1 cellular context compared by ENCODE assay signal in genomic region chrX:106611682-106612402, GRCh38.
TF ChIP-seq lines count a peak whose summit lies in the region.

A gene with protein sequence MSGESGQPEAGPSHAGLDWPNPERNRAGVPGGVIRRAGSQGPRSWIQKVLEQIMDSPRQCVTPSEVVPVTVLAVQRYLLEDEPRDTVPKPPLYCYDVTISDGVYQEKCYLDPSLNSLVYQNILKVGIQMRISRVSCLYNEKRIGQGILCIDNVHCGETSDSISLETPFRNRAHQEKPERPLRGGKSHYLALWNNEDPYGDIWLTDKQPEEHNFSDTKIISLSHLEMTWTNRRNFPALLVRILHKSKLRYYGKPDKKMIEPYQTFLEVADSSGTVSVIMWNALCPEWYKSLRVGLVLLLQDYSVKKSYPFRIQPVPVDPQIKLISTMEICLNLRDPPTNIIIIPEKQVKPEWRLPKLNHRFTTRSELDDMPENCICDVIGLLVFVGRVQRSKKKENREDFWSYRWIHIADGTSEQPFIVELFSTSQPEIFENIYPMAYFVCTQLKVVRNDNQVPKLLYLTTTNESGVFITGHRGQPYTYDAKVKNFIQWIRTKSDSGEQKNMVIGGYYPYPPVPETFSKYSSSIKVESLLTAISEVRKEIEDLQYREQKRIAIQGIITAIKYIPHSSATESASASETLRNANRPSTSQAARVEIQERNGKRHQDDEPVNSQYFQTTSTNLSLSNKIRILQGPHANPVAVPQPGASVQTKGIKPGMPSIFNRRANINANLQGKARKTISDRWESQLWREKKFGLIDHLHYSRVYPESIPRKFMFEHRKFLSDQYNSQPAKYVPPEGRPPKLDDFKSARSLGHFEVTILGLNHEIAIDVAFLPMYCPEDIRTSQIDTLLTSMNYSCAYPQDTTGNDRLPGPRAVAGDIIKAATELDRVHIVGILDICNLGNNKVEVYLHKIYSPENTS (plus strand): TSS chrX:106611978. CDS start chrX:106612081, 103 bp downstream.

TF ChIP-seq in K562, 482 proteins besides CTCF, POLR2A, EP300 and RAD21 (continued from another document):
- TF ChIP-seq, protein P1, sequence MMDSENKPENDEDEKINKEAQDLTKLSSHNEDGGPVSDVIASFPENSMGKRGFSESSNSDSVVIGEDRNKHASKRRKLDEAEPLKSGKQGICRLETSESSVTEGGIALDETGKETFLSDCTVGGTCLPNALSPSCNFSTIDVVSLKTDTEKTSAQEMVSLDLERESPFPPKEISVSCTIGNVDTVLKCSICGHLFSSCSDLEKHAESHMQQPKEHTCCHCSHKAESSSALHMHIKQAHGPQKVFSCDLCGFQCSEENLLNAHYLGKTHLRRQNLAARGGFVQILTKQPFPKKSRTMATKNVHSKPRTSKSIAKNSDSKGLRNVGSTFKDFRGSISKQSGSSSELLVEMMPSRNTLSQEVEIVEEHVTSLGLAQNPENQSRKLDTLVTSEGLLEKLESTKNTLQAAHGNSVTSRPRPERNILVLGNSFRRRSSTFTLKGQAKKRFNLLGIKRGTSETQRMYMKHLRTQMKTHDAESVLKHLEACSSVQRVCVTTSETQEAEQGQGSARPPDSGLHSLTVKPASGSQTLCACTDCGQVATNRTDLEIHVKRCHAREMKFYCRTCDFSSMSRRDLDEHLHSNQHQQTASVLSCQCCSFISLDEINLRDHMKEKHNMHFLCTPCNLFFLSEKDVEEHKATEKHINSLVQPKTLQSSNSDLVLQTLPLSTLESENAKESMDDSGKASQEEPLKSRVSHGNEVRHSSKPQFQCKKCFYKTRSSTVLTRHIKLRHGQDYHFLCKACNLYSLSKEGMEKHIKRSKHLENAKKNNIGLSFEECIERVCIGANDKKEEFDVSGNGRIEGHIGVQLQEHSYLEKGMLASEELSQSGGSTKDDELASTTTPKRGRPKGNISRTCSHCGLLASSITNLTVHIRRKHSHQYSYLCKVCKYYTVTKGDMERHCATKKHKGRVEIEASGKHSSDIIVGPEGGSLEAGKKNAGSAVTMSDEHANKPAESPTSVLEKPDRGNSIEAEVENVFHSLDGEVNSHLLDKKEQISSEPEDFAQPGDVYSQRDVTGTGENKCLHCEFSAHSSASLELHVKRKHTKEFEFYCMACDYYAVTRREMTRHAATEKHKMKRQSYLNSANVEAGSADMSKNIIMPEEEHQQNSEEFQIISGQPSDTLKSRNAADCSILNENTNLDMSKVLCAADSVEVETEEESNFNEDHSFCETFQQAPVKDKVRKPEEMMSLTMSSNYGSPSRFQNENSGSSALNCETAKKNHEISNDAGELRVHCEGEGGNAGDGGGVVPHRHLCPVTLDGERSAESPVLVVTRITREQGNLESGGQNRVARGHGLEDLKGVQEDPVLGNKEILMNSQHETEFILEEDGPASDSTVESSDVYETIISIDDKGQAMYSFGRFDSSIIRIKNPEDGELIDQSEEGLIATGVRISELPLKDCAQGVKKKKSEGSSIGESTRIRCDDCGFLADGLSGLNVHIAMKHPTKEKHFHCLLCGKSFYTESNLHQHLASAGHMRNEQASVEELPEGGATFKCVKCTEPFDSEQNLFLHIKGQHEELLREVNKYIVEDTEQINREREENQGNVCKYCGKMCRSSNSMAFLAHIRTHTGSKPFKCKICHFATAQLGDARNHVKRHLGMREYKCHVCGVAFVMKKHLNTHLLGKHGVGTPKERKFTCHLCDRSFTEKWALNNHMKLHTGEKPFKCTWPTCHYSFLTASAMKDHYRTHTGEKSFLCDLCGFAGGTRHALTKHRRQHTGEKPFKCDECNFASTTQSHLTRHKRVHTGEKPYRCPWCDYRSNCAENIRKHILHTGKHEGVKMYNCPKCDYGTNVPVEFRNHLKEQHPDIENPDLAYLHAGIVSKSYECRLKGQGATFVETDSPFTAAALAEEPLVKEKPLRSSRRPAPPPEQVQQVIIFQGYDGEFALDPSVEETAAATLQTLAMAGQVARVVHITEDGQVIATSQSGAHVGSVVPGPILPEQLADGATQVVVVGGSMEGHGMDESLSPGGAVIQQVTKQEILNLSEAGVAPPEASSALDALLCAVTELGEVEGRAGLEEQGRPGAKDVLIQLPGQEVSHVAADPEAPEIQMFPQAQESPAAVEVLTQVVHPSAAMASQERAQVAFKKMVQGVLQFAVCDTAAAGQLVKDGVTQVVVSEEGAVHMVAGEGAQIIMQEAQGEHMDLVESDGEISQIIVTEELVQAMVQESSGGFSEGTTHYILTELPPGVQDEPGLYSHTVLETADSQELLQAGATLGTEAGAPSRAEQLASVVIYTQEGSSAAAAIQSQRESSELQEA (IDR thresholded peaks at IDR 0.05; ENCODE audit: low read depth): peak; percentile 72; the same call in 1 of the 2 replicates
- no peak for TF ChIP-seq ZNF253 (CRISPR knock-in tag; conservative IDR thresholded peaks at IDR 0.05)
- TF ChIP-seq NRF1 (conservative IDR thresholded peaks at IDR 0.05 in 1 of 2, IDR thresholded peaks at IDR 0.05 in 1 of 2): peak; percentile 83 to 86
